9 cellular contexts compared by ENCODE assay signal in genomic region chr20:22686097-22686496, GRCh38.
DNase-seq lines count a peak whose midpoint lies in the region; ATAC-seq and TF ChIP-seq lines count a peak whose summit lies in the region.
"Had no signal": no experiment of that assay in that cellular context is flagged by ENCODE, and none has a peak within 500 bp of the region (broad histone marks: within the 10 kb centered on the region; RNA-seq: fewer than 3 reads in every experiment).

No MANE protein-coding gene starts in this region.

- no peak overlapping the region for H3K27ac ChIP-seq in adrenal gland

- H3K36me3 ChIP-seq in adrenal gland (replicated peaks in 1 of 2) = no peaks in the 10 kb centered on the region

- H3K9me3 ChIP-seq in adrenal gland (replicated peaks in 1 of 3) = no peaks in the 10 kb centered on the region

- peak; percentile 43 for DNase-seq in GM12865 (ENCODE audit: low read depth)
- peak; percentile 51 for DNase-seq in NAMALWA (ENCODE audit: low spot score)
- DNase-seq in adrenal gland = peak; percentile 45 to 77 (median 58)
- DNase-seq in inferior parietal cortex (ENCODE audit: extremely low spot score) = peak; percentile 49
- no peak for DNase-seq in LoVo (ENCODE audit: low spot score)
- DNase-seq: stimulated activated naive B cell treated with anti-CD40 and anti-IgM and Interleukin-4, amounts not matched to agents 10 μg/mL and 1 μg/mL and 100 μg/mL, for 72 hours had no signal

- intact Hi-C loops in adrenal gland (cut with DNase I) = loop anchor here in 1 of 2 donors (10.0 kb wide), 1 partner anchor 231 kb away; no protein-coding TSS in a partner anchor

- ATAC-seq in HG03378 (IDR thresholded peaks at IDR 0.05; ENCODE audit: unreplicated experiment) (no peak), GM21447 (IDR thresholded peaks at IDR 0.05; ENCODE audit: unreplicated experiment) (no peak), HG02884 (IDR thresholded peaks at IDR 0.05; ENCODE audit: unreplicated experiment) (no peak)

- WGBS in adrenal gland, 4 donors = 25 to 38% (median 30%) methylated on average over 6 to 7 of the region's 7 CpGs

- no peak overlapping the region for H3K4me3 ChIP-seq in GM12865 (ENCODE audit: low read depth, low read length)
- H3K4me3 ChIP-seq in adrenal gland = no peak overlapping the region

- H3K4me1 ChIP-seq in adrenal gland (replicated peaks in 1 of 2) = no peaks in the 10 kb centered on the region

- H3K27me3 ChIP-seq in adrenal gland = no peaks in the 10 kb centered on the region

- no peak for TF ChIP-seq CTCF in GM12865 (IDR thresholded peaks at IDR 0.05; ENCODE audit: insufficient read depth, low read depth, low read length, missing control alignments)
- TF ChIP-seq CTCF in adrenal gland (IDR thresholded peaks at IDR 0.05) = no peak

- TF ChIP-seq POLR2A in adrenal gland (IDR thresholded peaks at IDR 0.05) = no peak
